In genomic region chr4:40875507-40876150, GRCh38 we compare ENCODE assay signal across 27 cellular contexts.
DNase-seq lines count a peak whose midpoint lies in the region; ATAC-seq and TF ChIP-seq lines count a peak whose summit lies in the region.
"Had no signal": no experiment of that assay in that cellular context is flagged by ENCODE, and none has a peak within 500 bp of the region (broad histone marks: within the 10 kb centered on the region; RNA-seq: fewer than 3 reads in every experiment).

No MANE protein-coding gene starts in this region.

- TF ChIP-seq CTCF in mesothelial cell of epicardium (IDR thresholded peaks at IDR 0.05; ENCODE audit: unreplicated experiment): no peak

- H3K27ac Mint-ChIP-seq in mesothelial cell of epicardium: no peak overlapping the region
- H3K27ac Mint-ChIP-seq: activated CD4-positive, alpha-beta T cell treated with anti-CD3 and anti-CD28 coated beads for 36 hours; activated T-cell treated with anti-CD3 and anti-CD28 coated beads, Interleukin-2, amount 50 U/mL, for 24 hours; CD4-positive, CD25-positive, alpha-beta regulatory T cell; T-cell had no signal

- no peaks in the 10 kb centered on the region for H3K27me3 Mint-ChIP-seq in mesothelial cell of epicardium (ENCODE audit: low read depth)

- no peaks in the 10 kb centered on the region for H3K9me3 Mint-ChIP-seq in mesothelial cell of epicardium
- H3K9me3 Mint-ChIP-seq: activated T-cell treated with anti-CD3 and anti-CD28 coated beads, Interleukin-2, amount 50 U/mL, for 24 hours; CD4-positive, CD25-positive, alpha-beta regulatory T cell; T-cell had no signal

- peaks cover 19% of the 10 kb centered on the region for H3K4me1 Mint-ChIP-seq in mesothelial cell of epicardium
- H3K4me1 Mint-ChIP-seq: activated CD4-positive, alpha-beta T cell treated with anti-CD3 and anti-CD28 coated beads for 36 hours had no signal

- H3K36me3 Mint-ChIP-seq in mesothelial cell of epicardium: peaks cover 15% of the 10 kb centered on the region
- H3K36me3 Mint-ChIP-seq: CD4-positive, CD25-positive, alpha-beta regulatory T cell; T-cell had no signal

- H3K4me3 Mint-ChIP-seq in mesothelial cell of epicardium: no peak overlapping the region
- H3K4me3 Mint-ChIP-seq: activated CD4-positive, alpha-beta T cell treated with anti-CD3 and anti-CD28 coated beads for 36 hours; activated T-cell treated with anti-CD3 and anti-CD28 coated beads, Interleukin-2, amount 50 U/mL, for 24 hours; CD4-positive, CD25-positive, alpha-beta regulatory T cell; T-cell had no signal

- ATAC-seq in GM21447 (IDR thresholded peaks at IDR 0.05; ENCODE audit: unreplicated experiment) (peak; percentile 76), HG03342 (IDR thresholded peaks at IDR 0.05; ENCODE audit: unreplicated experiment) (peak; percentile 42)
- ATAC-seq: activated CD4-positive, alpha-beta T cell treated with anti-CD3 and anti-CD28 coated beads for 36 hours; HCT116; T-cell had no signal

- DNase-seq in glomerular visceral epithelial cell (ENCODE audit: extremely low spot score): peak; percentile 6
- DNase-seq in renal cortical epithelial cell (ENCODE audit: low read depth): peak; percentile 89
- DNase-seq in OCI-M1 (lab: John Stamatoyannopoulos, UW): no peak
- no peak for DNase-seq in amygdala (lab: John Stamatoyannopoulos, UW)
- DNase-seq in mesothelial cell of epicardium (ENCODE audit: low spot score in 2 of 2, unreplicated experiment in 2 of 2): no peak
- no peak for DNase-seq in hepatic stellate cell (ENCODE audit: low spot score)
- DNase-seq: activated CD4-positive, alpha-beta T cell treated with anti-CD3 and anti-CD28 coated beads for 36 hours; activated CD8-positive, alpha-beta memory T cell treated with anti-CD3 and anti-CD28 coated beads for 24 hours; activated T-cell treated with anti-CD3 and anti-CD28 coated beads, Interleukin-2, amount 50 U/mL, for 24 hours; adrenal gland; CD4-positive, CD25-positive, alpha-beta regulatory T cell; effector CD8-positive, alpha-beta T cell; erythroblast; hippocampal formation; Karpas-422; mammary epithelial cell; NCI-H1694 treated with DMSO at 0.1 percent for 48 hours; NCI-H2171 treated with DMSO at 0.1 percent for 48 hours; NCI-H524 treated with DMSO at 0.1 percent for 48 hours; NK-92 treated with Interleukin-12 subunit alpha and Interleukin-12 subunit beta, amount 100 ng/mL, for 24 hours; SJCRH30; stimulated activated CD4-positive, alpha-beta T cell treated with anti-CD3 and anti-CD28 coated beads, Interleukin-1b, Interleukin-23, amount 100 ng/mL, for 48 hours; T-cell; upper lobe of left lung had no signal

Comparison
In these comparisons a context has a peak if more than half of its experiments do, and no peak if none do; other contexts are left out.
1. DNase-seq: peak in glomerular visceral epithelial cell (single experiment) and renal cortical epithelial cell (single experiment); none in OCI-M1 (single experiment), amygdala (0 of 56), mesothelial cell of epicardium (0 of 2) and hepatic stellate cell (single experiment).